In the genomic region with DNA sequence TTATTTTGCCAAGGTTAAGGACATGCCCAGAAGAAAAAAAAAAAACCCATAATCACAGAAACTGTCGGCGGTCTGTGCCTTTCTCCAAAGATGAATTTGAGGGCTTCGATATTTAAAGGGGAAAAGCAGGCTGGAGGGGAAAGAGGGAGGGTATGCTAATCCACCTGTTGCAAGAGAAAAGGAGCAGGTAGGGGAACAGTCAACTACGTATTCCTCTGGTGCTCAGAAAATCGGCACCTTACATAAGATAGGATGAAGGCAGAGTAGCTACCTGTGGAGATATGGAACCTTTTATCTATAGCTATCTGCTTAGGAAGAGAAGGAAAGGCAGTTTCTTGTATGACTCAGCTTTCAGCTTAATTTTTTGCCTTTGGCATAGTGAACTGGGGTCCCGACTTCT, we compare ENCODE assay signal across 24 cellular contexts.
"Had no signal": no experiment of that assay in that cellular context is flagged by ENCODE, and none has a peak within 500 bp of the region (broad histone marks: within the 10 kb centered on the region; RNA-seq: fewer than 3 reads in every experiment).

No MANE protein-coding gene starts in this region.

- H3K27ac ChIP-seq: colonic mucosa, heart left ventricle, left lung, psoas muscle, right lobe of liver had no signal

- H3K4me1 Mint-ChIP-seq: immature natural killer cell had no signal

- ATAC-seq: esophagus mucosa; left lung; psoas muscle; right lobe of liver; stimulated activated memory B cell treated with anti-CD40 and anti-IgM and Interleukin-4, amounts not matched to agents 10 μg/mL and 1 μg/mL and 100 μg/mL, for 72 hours had no signal

- H3K27me3 ChIP-seq: colonic mucosa, heart left ventricle, left lung, right lobe of liver, spleen, tibial artery had no signal

- H3K4me3 Mint-ChIP-seq: immature natural killer cell; naive B cell; nephron; stimulated activated memory B cell treated with anti-CD40 and anti-IgM and Interleukin-4, amounts not matched to agents 10 μg/mL and 1 μg/mL and 100 μg/mL, for 72 hours; stimulated activated naive CD8-positive, alpha-beta T cell treated with anti-CD3 and anti-CD28 coated beads, Interleukin-15, Interleukin-2, amounts not matched to agents 100 ng/mL and 50 ng/mL, for 24 hours had no signal

- H3K27ac Mint-ChIP-seq: nephron; stimulated activated memory B cell treated with anti-CD40 and anti-IgM and Interleukin-4, amounts not matched to agents 10 μg/mL and 1 μg/mL and 100 μg/mL, for 72 hours; stimulated activated naive CD8-positive, alpha-beta T cell treated with anti-CD3 and anti-CD28 coated beads, Interleukin-15, Interleukin-2, amounts not matched to agents 100 ng/mL and 50 ng/mL, for 24 hours had no signal

- DNase-seq: cerebellar nuclear complex; colonic mucosa; effector CD8-positive, alpha-beta T cell; heart left ventricle; immature natural killer cell; left lung; mesenchymal stem cell; naive B cell; psoas muscle; retina; right lobe of liver; spleen; stimulated activated CD4-positive, alpha-beta T cell treated with anti-CD3 and anti-CD28 coated beads, Interleukin-15, amount 100 ng/mL, for 24 hours; stimulated activated CD4-positive, alpha-beta T cell treated with anti-CD3 and anti-CD28 coated beads, Interleukin-1b, Interleukin-23, amount 100 ng/mL, for 48 hours; stimulated activated CD4-positive, alpha-beta T cell treated with anti-CD3 and anti-CD28 coated beads, Interleukin-4, amount 100 ng/mL, for 24 hours; tibial artery had no signal

- H3K4me3 ChIP-seq: colonic mucosa, heart left ventricle, left lung, lung, psoas muscle, right lobe of liver, spleen, tibial artery had no signal

- FAIRE-seq: endometrium, frontal cortex, keratinocyte had no signal

- H3K4me1 ChIP-seq: colonic mucosa, right lobe of liver had no signal

- H3K36me3 ChIP-seq: colonic mucosa, heart left ventricle, left lung, right lobe of liver, spleen, tibial artery had no signal
